8 cellular contexts compared by ENCODE assay signal in the genomic region with DNA sequence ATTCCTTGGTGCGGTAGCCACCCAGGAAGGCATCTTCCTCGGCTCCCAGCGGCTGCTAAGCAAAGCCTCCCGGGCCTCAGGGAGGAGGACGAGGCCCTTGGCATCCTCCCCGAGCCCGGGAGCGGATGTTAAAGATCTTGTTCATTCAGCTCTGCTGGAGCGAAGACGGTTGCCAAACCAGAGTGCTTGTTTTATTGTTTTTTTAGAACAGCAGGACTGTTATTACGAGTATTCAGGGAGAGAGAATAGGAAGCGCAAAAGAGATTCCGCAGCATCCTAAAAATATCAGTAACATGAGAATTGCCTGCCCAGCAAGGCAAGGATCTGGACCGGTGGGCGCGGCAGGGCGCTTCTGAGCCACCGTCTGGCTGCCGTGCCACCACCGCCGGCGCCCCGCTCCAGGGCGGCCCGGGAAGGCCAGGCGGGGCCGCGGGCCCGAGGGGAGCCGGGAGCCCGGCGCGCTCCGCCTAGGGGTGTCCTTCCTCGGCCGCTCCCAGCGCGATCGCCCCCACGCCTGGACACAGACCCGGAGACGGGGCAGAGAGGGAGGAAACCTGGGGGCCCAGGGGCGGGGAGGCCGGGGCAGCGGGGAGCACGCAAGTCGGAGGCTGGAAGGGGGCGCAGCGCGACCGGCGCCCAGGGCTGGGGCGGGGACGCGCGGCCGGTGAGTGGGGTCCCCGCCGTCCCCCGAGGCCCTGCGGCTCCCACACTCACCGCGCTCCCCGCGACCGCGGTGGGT. TPM values are rescaled to one million over a fixed set of nuclear protein-coding genes. Genes with fewer than 3 reads are reported as not detected.
DNase-seq lines count a peak whose midpoint lies in the region; ATAC-seq lines count a peak whose summit lies in the region.

No MANE protein-coding gene starts in this region.

- H3K9ac ChIP-seq in ES-I3 (ENCODE audit: low read depth, low read length) (peak overlapping the region; percentile 63), NT2/D1 (ENCODE audit: insufficient read length, low read depth) (peak overlapping the region; percentile 50)

- peak overlapping the region; percentile 30 for H3K4me3 ChIP-seq in HAP-1
- peak overlapping the region; percentile 36 for H3K4me3 ChIP-seq in NT2/D1 (ENCODE audit: insufficient read length, low read depth)

- DNase-seq in HAP-1 (ENCODE audit: low spot score in 2 of 2) = peak in 1 of 2 experiments; percentile 51
- DNase-seq in NT2/D1 (ENCODE audit: low read depth, low spot score) = no peak
- peak; percentile 68 for DNase-seq in cerebellum (ENCODE audit: low spot score)
- peak; percentile 70 for DNase-seq in kidney tubule cell (ENCODE audit: low spot score)
- DNase-seq in stimulated activated naive B cell treated with anti-CD40 and anti-IgM and Interleukin-4, amounts not matched to agents 10 μg/mL and 1 μg/mL and 100 μg/mL, for 72 hours = no peak
- no peak for DNase-seq in NCI-H2029 treated with DMSO at 0.1 percent for 48 hours (lab: John Stamatoyannopoulos, UW)
- DNase-seq in stimulated activated CD4-positive, alpha-beta T cell treated with anti-CD3 and anti-CD28 coated beads, Interleukin-1b, Interleukin-23, amount 100 ng/mL, for 48 hours = no peak

- H3K36me3 ChIP-seq in ES-I3 (ENCODE audit: insufficient read depth, low read length) (no peaks in the 10 kb centered on the region), HAP-1 (replicated peaks) (no peaks in the 10 kb centered on the region), NT2/D1 (ENCODE audit: insufficient read depth, insufficient read length, low read length) (no peaks in the 10 kb centered on the region)

- H3K36me3 Mint-ChIP-seq in stimulated activated naive B cell treated with anti-CD40 and anti-IgM and Interleukin-4, amounts not matched to agents 10 μg/mL and 1 μg/mL and 100 μg/mL, for 72 hours = no peaks in the 10 kb centered on the region

- H3K27me3 ChIP-seq in HAP-1 (ENCODE audit: low read depth) (peaks cover 5% of the 10 kb centered on the region; the same call in 1 of the 2 replicates), NT2/D1 (ENCODE audit: insufficient read depth, insufficient read length) (peaks cover 32% of the 10 kb centered on the region)

- peak overlapping the region; percentile 68 for H3K27ac Mint-ChIP-seq in stimulated activated naive B cell treated with anti-CD40 and anti-IgM and Interleukin-4, amounts not matched to agents 10 μg/mL and 1 μg/mL and 100 μg/mL, for 72 hours

- no peaks in the 10 kb centered on the region for H3K9me3 ChIP-seq in ES-I3 (ENCODE audit: control insufficient read depth, insufficient read depth, low read length)
- no peaks in the 10 kb centered on the region for H3K9me3 ChIP-seq in HAP-1
- no peaks in the 10 kb centered on the region for H3K9me3 ChIP-seq in NT2/D1 (ENCODE audit: insufficient read depth, low read length)

- peaks cover 6% of the 10 kb centered on the region; the same call in 1 of the 2 replicates for H3K4me1 ChIP-seq in ES-I3 (ENCODE audit: insufficient read depth, low read length)
- H3K4me1 ChIP-seq in HAP-1 = peaks cover 4% of the 10 kb centered on the region; the same call in 1 of the 2 replicates
- H3K4me1 ChIP-seq in NT2/D1 (ENCODE audit: insufficient read depth, insufficient read length) = no peaks in the 10 kb centered on the region

- peaks cover 22 to 23% of the 10 kb centered on the region in 2 donors for H3K4me1 Mint-ChIP-seq in stimulated activated naive B cell treated with anti-CD40 and anti-IgM and Interleukin-4, amounts not matched to agents 10 μg/mL and 1 μg/mL and 100 μg/mL, for 72 hours

- no peaks in the 10 kb centered on the region for H3K9me3 Mint-ChIP-seq in stimulated activated naive B cell treated with anti-CD40 and anti-IgM and Interleukin-4, amounts not matched to agents 10 μg/mL and 1 μg/mL and 100 μg/mL, for 72 hours

- in situ Hi-C loops in HAP-1 (cut with MboI; ENCODE audit: low sequenced_read_pairs) = loop anchor here (10.0 kb wide), 1 partner anchor 355 kb away; no protein-coding TSS in a partner anchor

- ATAC-seq in stimulated activated naive B cell treated with anti-CD40 and anti-IgM and Interleukin-4, amounts not matched to agents 10 μg/mL and 1 μg/mL and 100 μg/mL, for 72 hours (replicated peaks) = peak; percentile 43 to 45

- H3K4me3 Mint-ChIP-seq in stimulated activated naive B cell treated with anti-CD40 and anti-IgM and Interleukin-4, amounts not matched to agents 10 μg/mL and 1 μg/mL and 100 μg/mL, for 72 hours = peak overlapping the region; percentile 75 to 81

- peaks cover 59 to 75% of the 10 kb centered on the region in 2 donors for H3K27me3 Mint-ChIP-seq in stimulated activated naive B cell treated with anti-CD40 and anti-IgM and Interleukin-4, amounts not matched to agents 10 μg/mL and 1 μg/mL and 100 μg/mL, for 72 hours

RNA-seq across cellular contexts. Expression of gene CYS1, which starts 0.8 kb away (rescaled TPM):
- 0.45 TPM for total RNA-seq in cerebellum

RNA-seq across cellular contexts. Expression of gene KLF11, which starts 36.0 kb away (rescaled TPM):
- 10.7 TPM for total RNA-seq in cerebellum

RNA-seq across cellular contexts. Expression of gene RRM2, which starts 43.2 kb away (rescaled TPM):
- 18.6 TPM for total RNA-seq in cerebellum

Comparison
In these comparisons a context has a peak if more than half of its experiments do, and no peak if none do; other contexts are left out.
1. DNase-seq: peak in cerebellum (single experiment) and kidney tubule cell (single experiment); none in NT2/D1 (single experiment), stimulated activated naive B cell treated with anti-CD40 and anti-IgM and Interleukin-4, amounts not matched to agents 10 μg/mL and 1 μg/mL and 100 μg/mL, for 72 hours (single experiment), NCI-H2029 treated with DMSO at 0.1 percent for 48 hours (single experiment) and stimulated activated CD4-positive, alpha-beta T cell treated with anti-CD3 and anti-CD28 coated beads, Interleukin-1b, Interleukin-23, amount 100 ng/mL, for 48 hours (single experiment).